In the genomic region with DNA sequence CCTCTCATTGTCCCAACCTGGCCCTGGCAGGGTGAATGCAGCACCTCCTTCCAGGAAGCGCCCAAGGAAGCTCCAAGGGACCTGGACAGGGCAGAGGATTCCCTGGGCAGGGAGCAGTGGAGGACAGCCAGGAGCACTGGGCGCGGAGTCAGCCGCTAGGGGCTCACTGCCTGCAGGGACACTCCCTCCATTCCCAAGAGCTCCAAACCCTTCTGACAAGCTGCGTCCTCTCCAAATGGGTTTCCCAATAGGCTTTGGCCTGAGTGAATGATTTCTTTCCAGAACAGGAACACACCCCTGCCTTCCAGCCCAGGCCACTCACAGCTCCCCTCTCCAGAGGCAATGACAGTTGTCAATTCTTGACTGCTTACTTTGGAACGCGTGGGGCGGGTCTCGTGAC, we compare ENCODE assay signal across 29 cellular contexts.
DNase-seq lines count a peak whose midpoint lies in the region; ATAC-seq and TF ChIP-seq lines count a peak whose summit lies in the region.
"Had no signal": no experiment of that assay in that cellular context is flagged by ENCODE, and none has a peak within 500 bp of the region (broad histone marks: within the 10 kb centered on the region; RNA-seq: fewer than 3 reads in every experiment).

No MANE protein-coding gene starts in this region.

- no peak overlapping the region for H3K27ac Mint-ChIP-seq in osteocyte (ENCODE audit: unreplicated experiment)
- H3K27ac Mint-ChIP-seq: activated naive CD8-positive, alpha-beta T cell treated with anti-CD3 and anti-CD28 coated beads for 36 hours; neural progenitor cell; WTC11 had no signal

- H3K4me3 Mint-ChIP-seq in osteocyte (ENCODE audit: unreplicated experiment) = no peak overlapping the region
- H3K4me3 Mint-ChIP-seq: activated naive CD8-positive, alpha-beta T cell treated with anti-CD3 and anti-CD28 coated beads for 36 hours; neural progenitor cell; WTC11 had no signal

- H3K9me3 ChIP-seq in SJCRH30 (replicated peaks) = no peaks in the 10 kb centered on the region
- H3K9me3 ChIP-seq: gastrocnemius medialis, psoas muscle, testis had no signal

- H3K4me1 Mint-ChIP-seq in osteocyte (ENCODE audit: unreplicated experiment) = peaks cover 2% of the 10 kb centered on the region
- H3K4me1 Mint-ChIP-seq: WTC11 had no signal

- peak; percentile 67 for DNase-seq in AG10803 (ENCODE audit: low read depth)
- no peak for DNase-seq in SJCRH30
- DNase-seq in fibroblast of villous mesenchyme (ENCODE audit: low read depth) = peak; percentile 65
- peak; percentile 73 for DNase-seq in osteocyte (ENCODE audit: extremely low spot score, unreplicated experiment)
- no peak for DNase-seq in COLO668 (lab: John Stamatoyannopoulos, UW; ENCODE audit: unreplicated experiment)
- DNase-seq in activated effector memory CD4-positive, alpha-beta T cell treated with Interleukin-2 at 50 U/mL for 16 hours = no peak
- DNase-seq: ACHN; activated CD4-positive, alpha-beta T cell treated with anti-CD3 and anti-CD28 coated beads, Interleukin-2, amount 50 U/mL, for 1 hour; activated naive CD8-positive, alpha-beta T cell treated with anti-CD3 and anti-CD28 coated beads for 36 hours; caudate nucleus; gastrocnemius medialis; hypothalamus; NCI-H1092 treated with DMSO at 0.1 percent for 48 hours; NCI-H1930; NCI-H345; OCI-M1; psoas muscle; Right ventricle myocardium superior; small intestine; stimulated activated naive CD4-positive, alpha-beta T cell; SW 1271; testis had no signal

- H3K4me3 ChIP-seq in AG10803 (ENCODE audit: low read length) = no peak overlapping the region
- H3K4me3 ChIP-seq in SJCRH30 = no peak overlapping the region
- no peak overlapping the region for H3K4me3 ChIP-seq in fibroblast of villous mesenchyme (ENCODE audit: low read depth, low read length)
- H3K4me3 ChIP-seq: gastrocnemius medialis, neural progenitor cell, psoas muscle, testis had no signal

- ATAC-seq in HG03108 (IDR thresholded peaks at IDR 0.05; ENCODE audit: unreplicated experiment) (no peak), GM18498 (IDR thresholded peaks at IDR 0.05; ENCODE audit: unreplicated experiment) (no peak)
- ATAC-seq: gastrocnemius medialis, WTC11 had no signal

- TF ChIP-seq CTCF in AG10803 (conservative IDR thresholded peaks at IDR 0.05; ENCODE audit: low read length) = peak; percentile 39
- peak; percentile 16 for TF ChIP-seq CTCF in fibroblast of villous mesenchyme (IDR thresholded peaks at IDR 0.05; ENCODE audit: insufficient read depth, low read depth, low read length)
- no peak for TF ChIP-seq CTCF in osteocyte (IDR thresholded peaks at IDR 0.05)

- no peaks in the 10 kb centered on the region for H3K27me3 Mint-ChIP-seq in osteocyte (ENCODE audit: unreplicated experiment)
- H3K27me3 Mint-ChIP-seq: activated naive CD8-positive, alpha-beta T cell treated with anti-CD3 and anti-CD28 coated beads for 36 hours; IgD-negative memory B cell had no signal

- peaks cover 33% of the 10 kb centered on the region for H3K4me1 ChIP-seq in SJCRH30
- H3K4me1 ChIP-seq: neural progenitor cell had no signal

- H3K36me3 ChIP-seq in SJCRH30 = no peaks in the 10 kb centered on the region
- H3K36me3 ChIP-seq: gastrocnemius medialis, neural progenitor cell had no signal

- H3K9me3 Mint-ChIP-seq in osteocyte (ENCODE audit: unreplicated experiment) = no peaks in the 10 kb centered on the region
- H3K9me3 Mint-ChIP-seq: activated naive CD8-positive, alpha-beta T cell treated with anti-CD3 and anti-CD28 coated beads for 36 hours; activated T-helper 2 cell treated with anti-CD3 and anti-CD28 coated beads, Interferon-gamma antibody, Interleukin-2, Interleukin-4, amounts not matched to agents 10 μg/mL and 5 μg/mL and 100 μg/mL, durations not matched to agents 14 hours and 24 hours and 36 hours; CD14-positive monocyte; IgD-negative memory B cell; neural progenitor cell; WTC11 had no signal

- H3K36me3 Mint-ChIP-seq in osteocyte (ENCODE audit: unreplicated experiment) = peaks cover 2% of the 10 kb centered on the region
- H3K36me3 Mint-ChIP-seq: neural progenitor cell, WTC11 had no signal

- no peaks in the 10 kb centered on the region for H3K27me3 ChIP-seq in SJCRH30
- H3K27me3 ChIP-seq: gastrocnemius medialis, neural progenitor cell, testis had no signal

- H3K27ac ChIP-seq in SJCRH30 = peak overlapping the region; percentile 60
- H3K27ac ChIP-seq: gastrocnemius medialis, neural progenitor cell, psoas muscle, testis had no signal

Comparison
In these comparisons a context has a peak if more than half of its experiments do, and no peak if none do; other contexts are left out.
1. DNase-seq: peak in AG10803 (single experiment), fibroblast of villous mesenchyme (single experiment) and osteocyte (single experiment); none in SJCRH30 (0 of 2), COLO668 (single experiment) and activated effector memory CD4-positive, alpha-beta T cell treated with Interleukin-2 at 50 U/mL for 16 hours (single experiment).